Comparison of ENCODE assay signal across 8 cellular contexts in the genomic region with DNA sequence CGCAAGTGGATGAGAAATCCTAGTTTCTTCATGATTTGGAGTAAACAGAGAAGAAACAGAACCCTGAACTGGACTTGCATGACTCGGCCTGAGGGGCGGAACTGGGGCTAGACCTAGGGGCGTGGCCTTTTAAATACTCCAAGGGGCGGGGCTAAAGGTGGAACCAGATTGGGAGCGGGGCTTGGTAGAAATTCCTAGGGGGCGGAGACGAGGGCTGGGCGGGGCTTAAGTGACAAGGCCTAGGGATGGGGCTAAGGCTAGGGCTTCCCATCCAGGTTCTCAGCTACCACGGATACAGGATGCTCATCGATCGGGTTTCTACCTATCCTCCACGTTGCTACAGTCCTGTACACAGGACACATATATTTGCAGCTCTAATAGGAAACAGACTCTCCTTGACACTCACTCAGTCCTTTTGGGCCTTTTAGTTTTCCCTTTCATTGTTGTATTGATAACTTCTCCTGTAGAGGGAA. TPM values are rescaled to one million over a fixed set of nuclear protein-coding genes. Genes with fewer than 3 reads are reported as not detected.
DNase-seq lines count a peak whose midpoint lies in the region; ATAC-seq, FAIRE-seq and TF ChIP-seq lines count a peak whose summit lies in the region.

No MANE protein-coding gene starts in this region.

- H3K36me3 ChIP-seq in RWPE2 (ENCODE audit: low read depth): peaks cover 14% of the 10 kb centered on the region
- no peaks in the 10 kb centered on the region for H3K36me3 ChIP-seq in kidney (ENCODE audit: control insufficient read depth in 1 of 2, insufficient read depth in 2 of 2, low read length in 2 of 2)

- peak overlapping the region in 1 of 2 donors; percentile 42 for H3K9ac ChIP-seq in kidney (ENCODE audit: low read length in 2 of 2)

- H3K4me3 ChIP-seq in RWPE2 (ENCODE audit: severe bottlenecking): peak overlapping the region; percentile 71
- peak overlapping the region; percentile 87 to 93 for H3K4me3 ChIP-seq in kidney (ENCODE audit: low read length in 2 of 2)

- H3K4me1 ChIP-seq in RWPE2 (ENCODE audit: insufficient read depth, poor library complexity, severe bottlenecking) (peaks cover 17% of the 10 kb centered on the region), kidney (ENCODE audit: control insufficient read depth in 1 of 2, insufficient read depth in 1 of 2, low read depth in 1 of 2, low read length in 2 of 2) (peaks cover 2 to 4% of the 10 kb centered on the region in 2 donors)

- H3K27me3 ChIP-seq in RWPE2 (ENCODE audit: insufficient read depth, poor library complexity, severe bottlenecking): no peaks in the 10 kb centered on the region

- peak; percentile 58 for DNase-seq in NCI-H510A (lab: John Stamatoyannopoulos, UW)
- DNase-seq in NCI-H510A treated with DMSO at 0.1 percent for 48 hours (lab: John Stamatoyannopoulos, UW): no peak
- peak; percentile 86 for DNase-seq in HCEC 1CT
- peak; percentile 88 for DNase-seq in M059J (ENCODE audit: low read depth)
- peak; percentile 90 for DNase-seq in RWPE2 (ENCODE audit: low spot score)
- peak; percentile 97 for DNase-seq in cerebellar cortex (ENCODE audit: low spot score)
- peak; percentile 97 for DNase-seq in kidney
- peak; percentile 80 to 81 for DNase-seq in stimulated activated CD4-positive, alpha-beta T cell treated with anti-CD3 and anti-CD28 coated beads, Interleukin-2, amount 100 ng/mL, for 48 hours

- TF ChIP-seq CTCF in RWPE2 (IDR thresholded peaks at IDR 0.05; ENCODE audit: poor library complexity, severe bottlenecking): no peak
- no peak for TF ChIP-seq CTCF in kidney (IDR thresholded peaks at IDR 0.05; ENCODE audit: borderline replicate concordance, extremely low read depth, insufficient read depth)

- no peak for FAIRE-seq in kidney (lab: Jason Lieb, UNC)

- intact Hi-C loops in kidney (cut with DNase I): no loop called here

- peaks cover 5% of the 10 kb centered on the region for H3K9me3 ChIP-seq in RWPE2 (ENCODE audit: severe bottlenecking)
- peaks cover 0 to 4% of the 10 kb centered on the region in 2 donors for H3K9me3 ChIP-seq in kidney (ENCODE audit: control insufficient read depth in 1 of 2, low read length in 2 of 2)

- peak overlapping the region; percentile 93 for H3K27ac ChIP-seq in RWPE2 (ENCODE audit: poor library complexity, severe bottlenecking)
- peak overlapping the region; percentile 92 to 96 for H3K27ac ChIP-seq in kidney (ENCODE audit: low read depth in 2 of 2, low read length in 2 of 2)

- peak; percentile 79 for ATAC-seq in RWPE2 (ENCODE audit: low read depth)

RNA-seq across cellular contexts. Expression of a gene that starts 0.4 kb away (rescaled TPM):
- total RNA-seq in M059J (2014; rRNA removed; shearing (Covaris generic)): 5.9 and 18.5 TPM in 2 replicates
- total RNA-seq in kidney: 11.4 TPM
- 0.69 TPM for polyA plus RNA-seq in kidney (ENCODE audit: insufficient read depth, low read depth, low replicate concordance)

RNA-seq across cellular contexts. Expression of a gene that starts 14.0 kb away (rescaled TPM):
- total RNA-seq in M059J (2014; rRNA removed; shearing (Covaris generic)): 7.0 and 13.5 TPM in 2 replicates
- 28.5 TPM for total RNA-seq in kidney
- polyA plus RNA-seq in kidney (ENCODE audit: insufficient read depth, low read depth, low replicate concordance): 19.5 TPM

RNA-seq across cellular contexts. Expression of a gene that starts 52.8 kb away (rescaled TPM):
- 3.1 and 4.0 TPM in 2 replicates for total RNA-seq in M059J (2014; rRNA removed; shearing (Covaris generic))
- total RNA-seq in kidney: 1.8 TPM
- 5.7 TPM for polyA plus RNA-seq in kidney (ENCODE audit: insufficient read depth, low read depth, low replicate concordance)

RNA-seq across cellular contexts. Expression of a gene that starts 59.3 kb away (rescaled TPM):
- total RNA-seq in M059J (2014; rRNA removed; shearing (Covaris generic)): not detected in 2 replicates
- not detected for total RNA-seq in kidney
- not detected for polyA plus RNA-seq in kidney (ENCODE audit: insufficient read depth, low read depth, low replicate concordance)
